ENCODE assay signal across 16 cellular contexts in the genomic region with DNA sequence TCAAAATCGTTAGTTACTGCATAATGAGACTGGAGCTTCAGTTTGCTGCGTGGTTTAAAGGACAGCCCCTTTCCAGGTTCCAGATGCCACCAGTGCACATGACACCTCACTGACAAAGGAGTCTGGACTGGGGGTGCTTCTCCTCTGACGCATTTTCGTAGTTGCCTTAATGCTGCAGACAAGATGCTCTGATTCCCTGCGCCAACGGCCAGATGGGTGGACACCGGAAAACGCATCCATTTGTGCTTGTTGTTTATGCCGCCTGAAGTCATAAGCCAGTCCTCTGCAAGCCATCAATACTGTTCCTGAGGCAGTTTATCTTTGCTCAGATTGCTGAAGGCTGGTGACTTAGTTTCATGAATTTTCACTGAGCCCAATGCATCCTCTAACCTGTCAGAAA. TPM values are rescaled to one million over a fixed set of nuclear protein-coding genes. Genes with fewer than 3 reads are reported as not detected.
DNase-seq lines count a peak whose midpoint lies in the region; ATAC-seq, FAIRE-seq and TF ChIP-seq lines count a peak whose summit lies in the region.
"Had no signal": no experiment of that assay in that cellular context is flagged by ENCODE, and none has a peak within 500 bp of the region (broad histone marks: within the 10 kb centered on the region; RNA-seq: fewer than 3 reads in every experiment).

No MANE protein-coding gene starts in this region.

- 90% methylated on average over 9 of the region's 9 CpGs for WGBS in HepG2 (ENCODE audit: low lambda C conversion rate)
- no CpG with 5 or more reads among the region's 9 CpGs for WGBS in right lobe of liver (ENCODE audit: insufficient coverage, low coverage, low lambda C conversion rate, missing lambda C conversion rate)
- WGBS in mesenchymal stem cell = 90% methylated on average over 9 of the region's 9 CpGs

- H2AK5ac ChIP-seq in mesenchymal stem cell (ENCODE audit: low read length, severe bottlenecking) = no peak overlapping the region

- DNase-seq in HepG2 (ENCODE audit: low spot score) = no peak
- DNase-seq in right lobe of liver = no peak
- peak; percentile 76 to 87 for DNase-seq in NCI-H524 (lab: John Stamatoyannopoulos, UW)
- peak; percentile 73 for DNase-seq in cerebellar cortex (ENCODE audit: low spot score)
- DNase-seq in stimulated activated naive B cell treated with anti-CD40 and anti-IgM and Interleukin-4, amounts not matched to agents 10 μg/mL and 1 μg/mL and 100 μg/mL, for 72 hours = no peak
- DNase-seq in coronary artery (ENCODE audit: low spot score) = no peak
- no peak for DNase-seq in mesenchymal stem cell
- DNase-seq: NCI-H1048, NCI-H345 had no signal

- no peak overlapping the region for H3K14ac ChIP-seq in mesenchymal stem cell (ENCODE audit: low read length in 2 of 2)

- no peak for TF ChIP-seq POLR2A in HepG2 (IDR thresholded peaks at IDR 0.05; ENCODE audit: insufficient read depth in 1 of 2, low read depth in 2 of 2, low read length in 2 of 2)
- no peak for TF ChIP-seq POLR2A in right lobe of liver (IDR thresholded peaks at IDR 0.05)

- no peak overlapping the region for H3K9ac ChIP-seq in HepG2 (ENCODE audit: insufficient read depth, low read depth, low read length)
- H3K9ac ChIP-seq in mesenchymal stem cell (ENCODE audit: low read length) = no peak overlapping the region

- H3K27me3 ChIP-seq in HepG2 (ENCODE audit: control insufficient read depth in 1 of 2, insufficient read depth in 2 of 2, low read length in 2 of 2) = no peaks in the 10 kb centered on the region
- no peaks in the 10 kb centered on the region for H3K27me3 ChIP-seq in right lobe of liver
- no peaks in the 10 kb centered on the region for H3K27me3 ChIP-seq in mesenchymal stem cell (ENCODE audit: control insufficient read depth in 1 of 2, insufficient read depth in 1 of 2, low read length in 2 of 2)
- H3K27me3 ChIP-seq: SJSA1 had no signal

- TSS peak; percentile 16 for BruUV-seq in HepG2 (replicated peaks; lab: Mats Ljungman, UMichigan)

- H3K4me3 ChIP-seq in HepG2 (replicated peaks in 1 of 3; ENCODE audit: insufficient read depth in 1 of 3, low read depth in 2 of 3, low read length in 3 of 3) (no peak overlapping the region), right lobe of liver (no peak overlapping the region), coronary artery (no peak overlapping the region), mesenchymal stem cell (ENCODE audit: insufficient read depth in 1 of 2, low read depth in 1 of 2, low read length in 2 of 2) (no peak overlapping the region)
- H3K4me3 ChIP-seq: GM23338, K562, SJSA1 had no signal

- H3K36me3 Mint-ChIP-seq in stimulated activated naive B cell treated with anti-CD40 and anti-IgM and Interleukin-4, amounts not matched to agents 10 μg/mL and 1 μg/mL and 100 μg/mL, for 72 hours = peaks cover 24 to 27% of the 10 kb centered on the region in 2 donors

- peaks cover 99% of the 10 kb centered on the region for H4K20me1 ChIP-seq in HepG2 (ENCODE audit: insufficient read depth, low read length)

- no peak for TF ChIP-seq EP300 in HepG2 (IDR thresholded peaks at IDR 0.05; ENCODE audit: low read depth in 2 of 2, low read length in 2 of 2)
- TF ChIP-seq EP300 in HepG2 (CRISPR knock-in tag; IDR thresholded peaks at IDR 0.05; ENCODE audit: borderline replicate concordance) = no peak

- peak overlapping the region; percentile 25 for H3K27ac Mint-ChIP-seq in stimulated activated naive B cell treated with anti-CD40 and anti-IgM and Interleukin-4, amounts not matched to agents 10 μg/mL and 1 μg/mL and 100 μg/mL, for 72 hours
- H3K27ac Mint-ChIP-seq: GM23338 had no signal

- ATAC-seq in HepG2 = no peak
- ATAC-seq in right lobe of liver = no peak
- ATAC-seq in stimulated activated naive B cell treated with anti-CD40 and anti-IgM and Interleukin-4, amounts not matched to agents 10 μg/mL and 1 μg/mL and 100 μg/mL, for 72 hours (replicated peaks) = no peak
- no peak for ATAC-seq in HG02970 (IDR thresholded peaks at IDR 0.05; ENCODE audit: low FRiP score, unreplicated experiment)
- ATAC-seq: GM23338, K562 had no signal

- intact Hi-C loops in HepG2 (cut with micrococcal nuclease; ENCODE audit: unreplicated experiment) (no loop called here), right lobe of liver (cut with DNase I) (no loop called here)

- CTCF ChIA-PET in HepG2 (lab: Yijun Ruan, JAX; ENCODE audit: low intra/inter-chr PET ratio, low total read pairs) = no interaction called here

- H2BK120ac ChIP-seq in mesenchymal stem cell (ENCODE audit: low read depth, low read length) = no peak overlapping the region

- in situ Hi-C loops in HepG2 (cut with HindIII; ENCODE audit: extremely low pct_ligation_motif_present, low pct_unique_long_range_greater_than_20kb) = no loop called here

- no peak for TF ChIP-seq RAD21 in HepG2 (CRISPR knock-in tag; IDR thresholded peaks at IDR 0.05)

- H3K27me3 Mint-ChIP-seq in stimulated activated naive B cell treated with anti-CD40 and anti-IgM and Interleukin-4, amounts not matched to agents 10 μg/mL and 1 μg/mL and 100 μg/mL, for 72 hours = no peaks in the 10 kb centered on the region

- H3K79me2 ChIP-seq in HepG2 (ENCODE audit: insufficient read depth, low read length) = peaks cover 98% of the 10 kb centered on the region

- H3K27ac ChIP-seq in HepG2 (ENCODE audit: extremely low read length, insufficient read depth, low read length) = no peak overlapping the region
- H3K27ac ChIP-seq in right lobe of liver = no peak overlapping the region
- H3K27ac ChIP-seq in coronary artery = peak overlapping the region in 1 of 2 donors; percentile 4
- H3K27ac ChIP-seq in mesenchymal stem cell (ENCODE audit: low read length, poor library complexity, severe bottlenecking) = no peak overlapping the region
- H3K27ac ChIP-seq: C4-2B, HL-60, SJSA1 had no signal

- H3K4me1 ChIP-seq in HepG2 (ENCODE audit: insufficient read depth, low read length) = peaks cover 64% of the 10 kb centered on the region
- peaks cover 0 to 18% (median 2%) of the 10 kb centered on the region in 4 donors for H3K4me1 ChIP-seq in right lobe of liver
- H3K4me1 ChIP-seq in mesenchymal stem cell (ENCODE audit: control insufficient read depth, insufficient read depth, low read depth, low read length) = peaks cover 15% of the 10 kb centered on the region

- no peak overlapping the region for H3K4me3 Mint-ChIP-seq in stimulated activated naive B cell treated with anti-CD40 and anti-IgM and Interleukin-4, amounts not matched to agents 10 μg/mL and 1 μg/mL and 100 μg/mL, for 72 hours
- H3K4me3 Mint-ChIP-seq: GM23338 had no signal

- no peak overlapping the region for H2BK5ac ChIP-seq in mesenchymal stem cell (ENCODE audit: low read depth, low read length, poor library complexity, severe bottlenecking)

- H2BK15ac ChIP-seq in mesenchymal stem cell (ENCODE audit: low read depth, poor library complexity, severe bottlenecking) = no peak overlapping the region

- no peak for FAIRE-seq in HepG2 (lab: Jason Lieb, UNC)
- FAIRE-seq: GM12892, K562 had no signal

- no peak overlapping the region for H3K18ac ChIP-seq in mesenchymal stem cell (ENCODE audit: low read depth in 1 of 2, low read length in 2 of 2)

- H3K9me3 ChIP-seq in HepG2 (ENCODE audit: low read length) (no peaks in the 10 kb centered on the region), right lobe of liver (no peaks in the 10 kb centered on the region), mesenchymal stem cell (ENCODE audit: control insufficient read depth, low read length) (no peaks in the 10 kb centered on the region)
- H3K9me3 ChIP-seq: SJSA1 had no signal

- no peak overlapping the region for H4K8ac ChIP-seq in mesenchymal stem cell (ENCODE audit: low read length)

- H3K36me3 ChIP-seq in HepG2 (replicated peaks in 1 of 2; ENCODE audit: control insufficient read depth in 1 of 2, insufficient read depth in 2 of 2, low read length in 2 of 2) (peaks cover 48 to 88% of the 10 kb centered on the region in 2 experiments), right lobe of liver (peaks cover 0 to 5% (median 0%) of the 10 kb centered on the region in 4 donors), mesenchymal stem cell (ENCODE audit: control insufficient read depth in 1 of 2, insufficient read depth in 2 of 2, low read depth in 1 of 2, low read length in 2 of 2) (peaks cover 27 to 33% of the 10 kb centered on the region in 2 experiments)

- H3K4ac ChIP-seq in mesenchymal stem cell (ENCODE audit: low read depth in 1 of 2, low read length in 2 of 2) = no peak overlapping the region

- no peak overlapping the region for H2BK12ac ChIP-seq in mesenchymal stem cell (ENCODE audit: low read length in 2 of 2)

- peaks cover 66% of the 10 kb centered on the region for H3K79me1 ChIP-seq in mesenchymal stem cell (replicated peaks; ENCODE audit: low read length, poor library complexity, severe bottlenecking)

- H4K91ac ChIP-seq in mesenchymal stem cell (ENCODE audit: low read length) = no peak overlapping the region

- POLR2A ChIA-PET in HepG2 (lab: Yijun Ruan, JAX) = interaction anchor here (1.1 to 18.0 kb wide), 3 partner anchors 9 to 21 kb away, joined by 3 to 265 read pairs (median 5); partner anchors contain the start of gene FBXO31

- no peak overlapping the region for H3K23ac ChIP-seq in mesenchymal stem cell (ENCODE audit: low read length in 2 of 2)

- H3K9me3 Mint-ChIP-seq in stimulated activated naive B cell treated with anti-CD40 and anti-IgM and Interleukin-4, amounts not matched to agents 10 μg/mL and 1 μg/mL and 100 μg/mL, for 72 hours = no peaks in the 10 kb centered on the region
- H3K9me3 Mint-ChIP-seq: GM23338 had no signal

- H2AFZ ChIP-seq in HepG2 (ENCODE audit: low read length) (no peak overlapping the region), mesenchymal stem cell (ENCODE audit: low read depth, low read length) (no peak overlapping the region)
- H2AFZ ChIP-seq: GM23338 had no signal

- TF ChIP-seq CTCF in HepG2 (CRISPR knock-in tag; IDR thresholded peaks at IDR 0.05) = no peak
- no peak for TF ChIP-seq CTCF in right lobe of liver (IDR thresholded peaks at IDR 0.05)
- no peak for TF ChIP-seq CTCF in coronary artery (IDR thresholded peaks at IDR 0.05)

- H3K4me2 ChIP-seq in HepG2 (ENCODE audit: low read depth, low read length) (no peak overlapping the region), mesenchymal stem cell (ENCODE audit: low read length, poor library complexity, severe bottlenecking) (no peak overlapping the region)
- H3K4me2 ChIP-seq: GM23338 had no signal

- H3K4me1 Mint-ChIP-seq in stimulated activated naive B cell treated with anti-CD40 and anti-IgM and Interleukin-4, amounts not matched to agents 10 μg/mL and 1 μg/mL and 100 μg/mL, for 72 hours = peaks cover 46 to 65% of the 10 kb centered on the region in 2 donors

RNA-seq across cellular contexts. Expression of gene FBXO31, which starts 16.0 kb away (rescaled TPM):
- total RNA-seq in HepG2 (2016; rRNA removed; fragmentation: Illumina TruSeq; extraction: Trizol) (81.3 and 92.4 TPM in 2 replicates), right lobe of liver (10 to 100 TPM; 20.6 to 56.9 (median 31.1) TPM)
- total RNA-seq in HepG2 (2016; cell fraction: cytosol; rRNA removed; fragmentation: Illumina TruSeq; extraction: Trizol; ENCODE audit: low read depth) = 18.3 and 22.9 TPM in 2 replicates
- total RNA-seq in HepG2 (2016; cell fraction: insoluble cytoplasmic fraction; rRNA removed; fragmentation: Illumina TruSeq; extraction: Trizol) = 64.5 and 91.5 TPM in 2 replicates
- 33.7 and 38.0 TPM in 2 replicates for total RNA-seq in HepG2 (2016; cell fraction: membrane; rRNA removed; fragmentation: Illumina TruSeq; extraction: Trizol)
- 94.4 and 107 TPM in 2 replicates for total RNA-seq in HepG2 (2016; cell fraction: nucleus; rRNA removed; fragmentation: Illumina TruSeq; extraction: Trizol)
- polyA plus RNA-seq in HepG2 (2011; rRNA removed) = 101 and 118 TPM in 2 replicates
- 51.6 and 63.1 TPM in 2 replicates for polyA plus RNA-seq in HepG2 (2011; cell fraction: cytosol; rRNA removed)
- 393 and 579 TPM in 2 replicates for polyA plus RNA-seq in HepG2 (2011; cell fraction: nucleus; rRNA removed)
- 75.5 and 101 TPM in 2 replicates for polyA plus RNA-seq in HepG2 (2012)
- 6.1 and 6.4 TPM in 2 replicates for polyA plus RNA-seq in HepG2 (2016; cell fraction: cytosol; fragmentation: Illumina TruSeq; extraction: Trizol; ENCODE audit: low read depth)
- 57.9 and 71.3 TPM in 2 replicates for polyA plus RNA-seq in HepG2 (2016; cell fraction: insoluble cytoplasmic fraction; fragmentation: Illumina TruSeq; extraction: Trizol; ENCODE audit: low read depth)
- 18.2 and 18.3 TPM in 2 replicates for polyA plus RNA-seq in HepG2 (2016; cell fraction: membrane; fragmentation: Illumina TruSeq; extraction: Trizol; ENCODE audit: low read depth)
- 256 and 269 TPM in 2 replicates for polyA plus RNA-seq in HepG2 (2016; cell fraction: nucleus; fragmentation: Illumina TruSeq; extraction: Trizol; ENCODE audit: insufficient read depth, low read depth)
- 29.6 and 164 TPM in 2 replicates for polyA minus RNA-seq in HepG2 (2011; rRNA and poly(A)+ RNA removed; ENCODE audit: low replicate concordance)
- polyA minus RNA-seq in HepG2 (2011; cell fraction: cytosol; rRNA and poly(A)+ RNA removed) = 53.4 and 63.9 TPM in 2 replicates
- 202 and 208 TPM in 2 replicates for polyA minus RNA-seq in HepG2 (2011; cell fraction: nucleus; rRNA and poly(A)+ RNA removed)
- 14.6 TPM for polyA plus RNA-seq in mesenchymal stem cell (2013, experiment 1 of 2)
- 15.2 TPM for polyA plus RNA-seq in mesenchymal stem cell (2013, experiment 2 of 2)

RNA-seq across cellular contexts. Expression of gene MAP1LC3B, which starts 24.6 kb away (rescaled TPM):
- 15.7 and 30.6 TPM in 2 replicates for total RNA-seq in HepG2 (2016; rRNA removed; fragmentation: Illumina TruSeq; extraction: Trizol)
- total RNA-seq in HepG2 (2016; cell fraction: cytosol; rRNA removed; fragmentation: Illumina TruSeq; extraction: Trizol; ENCODE audit: low read depth) = 5.5 and 7.0 TPM in 2 replicates
- 15.9 and 27.1 TPM in 2 replicates for total RNA-seq in HepG2 (2016; cell fraction: insoluble cytoplasmic fraction; rRNA removed; fragmentation: Illumina TruSeq; extraction: Trizol)
- total RNA-seq in HepG2 (2016; cell fraction: membrane; rRNA removed; fragmentation: Illumina TruSeq; extraction: Trizol) = 24.8 and 26.3 TPM in 2 replicates
- 22.0 and 22.3 TPM in 2 replicates for total RNA-seq in HepG2 (2016; cell fraction: nucleus; rRNA removed; fragmentation: Illumina TruSeq; extraction: Trizol)
- polyA plus RNA-seq in HepG2 (2011; rRNA removed) = 37.4 and 37.9 TPM in 2 replicates
- polyA plus RNA-seq in HepG2 (2011; cell fraction: cytosol; rRNA removed) = 18.1 and 36.3 TPM in 2 replicates
- polyA plus RNA-seq in HepG2 (2011; cell fraction: nucleus; rRNA removed) = 15.1 and 23.4 TPM in 2 replicates
- 68.5 and 98.3 TPM in 2 replicates for polyA plus RNA-seq in HepG2 (2012)
- 9.9 and 13.1 TPM in 2 replicates for polyA plus RNA-seq in HepG2 (2016; cell fraction: cytosol; fragmentation: Illumina TruSeq; extraction: Trizol; ENCODE audit: low read depth)
- polyA plus RNA-seq in HepG2 (2016; cell fraction: insoluble cytoplasmic fraction; fragmentation: Illumina TruSeq; extraction: Trizol; ENCODE audit: low read depth) = 65.5 and 71.9 TPM in 2 replicates
- 26.7 and 27.4 TPM in 2 replicates for polyA plus RNA-seq in HepG2 (2016; cell fraction: membrane; fragmentation: Illumina TruSeq; extraction: Trizol; ENCODE audit: low read depth)
- 42.6 and 45.0 TPM in 2 replicates for polyA plus RNA-seq in HepG2 (2016; cell fraction: nucleus; fragmentation: Illumina TruSeq; extraction: Trizol; ENCODE audit: insufficient read depth, low read depth)
- 13.2 and 15.8 TPM in 2 replicates for polyA minus RNA-seq in HepG2 (2011; rRNA and poly(A)+ RNA removed; ENCODE audit: low replicate concordance)
- 22.2 and 35.4 TPM in 2 replicates for polyA minus RNA-seq in HepG2 (2011; cell fraction: cytosol; rRNA and poly(A)+ RNA removed)
- polyA minus RNA-seq in HepG2 (2011; cell fraction: nucleus; rRNA and poly(A)+ RNA removed) = 23.0 and 32.7 TPM in 2 replicates
- total RNA-seq in right lobe of liver = 10 to 100 TPM; 16.5 to 48.8 (median 25.6) TPM
- 102 TPM for polyA plus RNA-seq in mesenchymal stem cell (2013, experiment 1 of 2)
- polyA plus RNA-seq in mesenchymal stem cell (2013, experiment 2 of 2) = 105 TPM

RNA-seq across cellular contexts. Expression of gene C16orf95, which starts 50.4 kb away (rescaled TPM):
- total RNA-seq in HepG2 (2016; rRNA removed; fragmentation: Illumina TruSeq; extraction: Trizol) = 7.2 and 8.6 TPM in 2 replicates
- 20.8 and 21.6 TPM in 2 replicates for total RNA-seq in HepG2 (2016; cell fraction: cytosol; rRNA removed; fragmentation: Illumina TruSeq; extraction: Trizol; ENCODE audit: low read depth)
- total RNA-seq in HepG2 (2016; cell fraction: insoluble cytoplasmic fraction; rRNA removed; fragmentation: Illumina TruSeq; extraction: Trizol) = 6.9 and 8.1 TPM in 2 replicates
- total RNA-seq in HepG2 (2016; cell fraction: membrane; rRNA removed; fragmentation: Illumina TruSeq; extraction: Trizol) = 15.4 and 16.2 TPM in 2 replicates
- 6.3 TPM in 2 replicates for total RNA-seq in HepG2 (2016; cell fraction: nucleus; rRNA removed; fragmentation: Illumina TruSeq; extraction: Trizol)
- polyA plus RNA-seq in HepG2 (2011; rRNA removed) = 2.0 and 2.8 TPM in 2 replicates
- 1.3 and 3.1 TPM in 2 replicates for polyA plus RNA-seq in HepG2 (2011; cell fraction: cytosol; rRNA removed)
- polyA plus RNA-seq in HepG2 (2011; cell fraction: nucleus; rRNA removed) = 4.1 and 5.0 TPM in 2 replicates
- 3.8 and 4.5 TPM in 2 replicates for polyA plus RNA-seq in HepG2 (2012)
- 14.5 and 18.3 TPM in 2 replicates for polyA plus RNA-seq in HepG2 (2016; cell fraction: cytosol; fragmentation: Illumina TruSeq; extraction: Trizol; ENCODE audit: low read depth)
- polyA plus RNA-seq in HepG2 (2016; cell fraction: insoluble cytoplasmic fraction; fragmentation: Illumina TruSeq; extraction: Trizol; ENCODE audit: low read depth) = 6.1 and 7.7 TPM in 2 replicates
- 13.5 and 16.8 TPM in 2 replicates for polyA plus RNA-seq in HepG2 (2016; cell fraction: membrane; fragmentation: Illumina TruSeq; extraction: Trizol; ENCODE audit: low read depth)
- 7.1 and 7.6 TPM in 2 replicates for polyA plus RNA-seq in HepG2 (2016; cell fraction: nucleus; fragmentation: Illumina TruSeq; extraction: Trizol; ENCODE audit: insufficient read depth, low read depth)
- 2.1 and 2.6 TPM in 2 replicates for polyA minus RNA-seq in HepG2 (2011; rRNA and poly(A)+ RNA removed; ENCODE audit: low replicate concordance)
- 0.79 and 1.4 TPM in 2 replicates for polyA minus RNA-seq in HepG2 (2011; cell fraction: cytosol; rRNA and poly(A)+ RNA removed)
- 3.7 and 5.0 TPM in 2 replicates for polyA minus RNA-seq in HepG2 (2011; cell fraction: nucleus; rRNA and poly(A)+ RNA removed)
- total RNA-seq in right lobe of liver = 1 to 10 TPM; 1.7 to 5.5 (median 3.9) TPM
- polyA plus RNA-seq in mesenchymal stem cell (2013, experiment 1 of 2) = 3.7 TPM
- 3.9 TPM for polyA plus RNA-seq in mesenchymal stem cell (2013, experiment 2 of 2)

Comparison
In these comparisons a context has a peak if more than half of its experiments do, and no peak if none do; other contexts are left out.
1. DNase-seq: peak in NCI-H524 (2 of 2) and cerebellar cortex (single experiment); none in HepG2 (single experiment), right lobe of liver (0 of 3), stimulated activated naive B cell treated with anti-CD40 and anti-IgM and Interleukin-4, amounts not matched to agents 10 μg/mL and 1 μg/mL and 100 μg/mL, for 72 hours (single experiment), coronary artery (single experiment) and mesenchymal stem cell (single experiment).